ENCODE assay signal across 8 cellular contexts in genomic region chr2:85436836-85437487, GRCh38. TPM values are rescaled to one million over a fixed set of nuclear protein-coding genes. Genes with fewer than 3 reads are reported as not detected.
DNase-seq lines count a peak whose midpoint lies in the region; ATAC-seq, FAIRE-seq and TF ChIP-seq lines count a peak whose summit lies in the region.

No MANE protein-coding gene starts in this region.

- H4K20me1 ChIP-seq in astrocyte (ENCODE audit: insufficient read depth, low read length), result no peaks in the 10 kb centered on the region

- no peak for FAIRE-seq in astrocyte (lab: Jason Lieb, UNC)

- H3K9ac ChIP-seq in astrocyte (ENCODE audit: low read length), result peak overlapping the region; percentile 86

- H3K4me2 ChIP-seq in astrocyte (ENCODE audit: low read length), result peak overlapping the region; percentile 94

- H3K27ac ChIP-seq in A673 (ENCODE audit: low read depth, low read length, poor library complexity, severe bottlenecking) (peak overlapping the region; percentile 86), astrocyte (ENCODE audit: low read depth, low read length) (peak overlapping the region; percentile 47), muscle layer of duodenum (ENCODE audit: low read length) (peak overlapping the region; percentile 94)

- H3K4me3 Mint-ChIP-seq in HFFc6, result peak overlapping the region; percentile 57
- peak overlapping the region; percentile 72 for H3K4me3 Mint-ChIP-seq in astrocyte (ENCODE audit: unreplicated experiment)

- peak overlapping the region; percentile 40 for H3K4me3 ChIP-seq in A673 (ENCODE audit: low read depth, low read length, poor library complexity, severe bottlenecking)
- H3K4me3 ChIP-seq in astrocyte (ENCODE audit: insufficient read depth, low read depth, low read length), result no peak overlapping the region
- peak overlapping the region in 1 of 2 donors; percentile 28 for H3K4me3 ChIP-seq in muscle layer of duodenum (ENCODE audit: low read depth in 1 of 2, low read length in 2 of 2)

- no peaks in the 10 kb centered on the region for H3K79me2 ChIP-seq in astrocyte (ENCODE audit: insufficient read depth, low read length)

- no peaks in the 10 kb centered on the region for H3K36me3 Mint-ChIP-seq in HFFc6 (ENCODE audit: low read depth)
- H3K36me3 Mint-ChIP-seq in astrocyte (ENCODE audit: low read depth, unreplicated experiment), result peaks cover 2% of the 10 kb centered on the region

- H3K4me1 ChIP-seq in A673 (ENCODE audit: insufficient read depth, low read length, poor library complexity, severe bottlenecking), result peaks cover 24% of the 10 kb centered on the region
- peaks cover 29% of the 10 kb centered on the region for H3K4me1 ChIP-seq in astrocyte (ENCODE audit: insufficient read depth, low read length)
- H3K4me1 ChIP-seq in muscle layer of duodenum (ENCODE audit: control insufficient read depth in 1 of 2, insufficient read depth in 2 of 2, low read length in 2 of 2), result peaks cover 23 to 35% of the 10 kb centered on the region in 2 donors

- DNase-seq in A673 (ENCODE audit: low spot score) (no peak), HFFc6 (no peak), astrocyte (ENCODE audit: low read depth) (no peak), SHP77 treated with DMSO at 0.1 percent for 48 hours (lab: John Stamatoyannopoulos, UW) (no peak)

- H3K27me3 ChIP-seq in A673 (replicated peaks; ENCODE audit: insufficient read depth, low read depth, low read length, poor library complexity) (no peaks in the 10 kb centered on the region), astrocyte (ENCODE audit: insufficient read depth, low read length) (no peaks in the 10 kb centered on the region), muscle layer of duodenum (ENCODE audit: low read depth, low read length) (no peaks in the 10 kb centered on the region)

- BruUV-seq in A673 (replicated peaks; lab: Mats Ljungman, UMichigan), result TSS peak; percentile 90

- intact Hi-C loops in A673 (cut with micrococcal nuclease; ENCODE audit: unreplicated experiment), result no loop called here

- TF ChIP-seq CTCF in A673 (conservative IDR thresholded peaks at IDR 0.05; ENCODE audit: low read depth, low read length) (no peak), HFFc6 (IDR thresholded peaks at IDR 0.05) (no peak), astrocyte (IDR thresholded peaks at IDR 0.05; ENCODE audit: insufficient read depth, low read depth, low read length) (no peak)

- POLR2A ChIA-PET in A673 (lab: Charles Lee; ENCODE audit: low non-redundant PET), result interaction anchor here (0.6 to 0.7 kb wide), 2 partner anchors 102 to 179 kb away, joined by 4 to 6 read pairs; partner anchors contain the start of genes MAT2A and USP39

- peak overlapping the region; percentile 79 for H2AFZ ChIP-seq in astrocyte (ENCODE audit: low read depth, low read length)

- no peaks in the 10 kb centered on the region for H3K9me3 ChIP-seq in A673 (ENCODE audit: low read depth, low read length, poor library complexity, severe bottlenecking)
- no peaks in the 10 kb centered on the region for H3K9me3 ChIP-seq in astrocyte (ENCODE audit: insufficient read depth, low read depth, low read length)
- no peaks in the 10 kb centered on the region for H3K9me3 ChIP-seq in muscle layer of duodenum (ENCODE audit: control insufficient read depth in 1 of 2, low read length in 2 of 2)

- ATAC-seq in HG02840 (IDR thresholded peaks at IDR 0.05; ENCODE audit: low FRiP score, unreplicated experiment) (no peak), HG02642 (IDR thresholded peaks at IDR 0.05; ENCODE audit: poor library complexity, unreplicated experiment) (no peak), GM21576 (IDR thresholded peaks at IDR 0.05; ENCODE audit: unreplicated experiment) (no peak)

- H3K27ac Mint-ChIP-seq in HFFc6 (peak overlapping the region; percentile 79), astrocyte (ENCODE audit: unreplicated experiment) (peak overlapping the region; percentile 72)

- H3K36me3 ChIP-seq in A673 (ENCODE audit: insufficient read depth, low read length, poor library complexity, severe bottlenecking) (no peaks in the 10 kb centered on the region), astrocyte (ENCODE audit: insufficient read depth, low read length) (no peaks in the 10 kb centered on the region), muscle layer of duodenum (ENCODE audit: control insufficient read depth in 1 of 2, insufficient read depth in 2 of 2, low read length in 2 of 2) (no peaks in the 10 kb centered on the region)

- CTCF ChIA-PET in A673 (lab: Charles Lee), result no interaction called here

- H3K9me3 Mint-ChIP-seq in HFFc6 (no peaks in the 10 kb centered on the region), astrocyte (ENCODE audit: unreplicated experiment) (no peaks in the 10 kb centered on the region)

- H3K4me1 Mint-ChIP-seq in HFFc6 (ENCODE audit: low read depth) (peaks cover 15% of the 10 kb centered on the region), astrocyte (ENCODE audit: low read depth, unreplicated experiment) (peaks cover 5% of the 10 kb centered on the region)

- peaks cover 2% of the 10 kb centered on the region for H3K27me3 Mint-ChIP-seq in HFFc6 (ENCODE audit: insufficient read depth)
- peaks cover 11% of the 10 kb centered on the region for H3K27me3 Mint-ChIP-seq in astrocyte (ENCODE audit: low read depth, unreplicated experiment)

RNA-seq across cellular contexts. Expression of gene SH2D6, which starts 18.4 kb away (rescaled TPM):
- total RNA-seq in A673 (2021) (0.52 and 1.1 TPM in 2 replicates), astrocyte (0.58 and 0.64 TPM in 2 replicates)
- total RNA-seq in HFFc6 (2021; fragmentation: NEBNext Ultra II Directional; extraction: Animal tissue kit (Norgen Biotek cat#: 25700)), result under 1 TPM in 3 of 6 experiments, not detected in 3; 0.25 to 0.52 (median 0.37) TPM

RNA-seq across cellular contexts. Expression of gene CAPG, which starts 26.8 kb away (rescaled TPM):
- total RNA-seq in A673 (2021) (152 and 156 TPM in 2 replicates), astrocyte (59.3 and 68.2 TPM in 2 replicates)
- total RNA-seq in HFFc6 (2021; fragmentation: NEBNext Ultra II Directional; extraction: Animal tissue kit (Norgen Biotek cat#: 25700)), result 10 to 100 TPM; 10.7 to 49.6 (median 13.6) TPM
